In the genomic region with DNA sequence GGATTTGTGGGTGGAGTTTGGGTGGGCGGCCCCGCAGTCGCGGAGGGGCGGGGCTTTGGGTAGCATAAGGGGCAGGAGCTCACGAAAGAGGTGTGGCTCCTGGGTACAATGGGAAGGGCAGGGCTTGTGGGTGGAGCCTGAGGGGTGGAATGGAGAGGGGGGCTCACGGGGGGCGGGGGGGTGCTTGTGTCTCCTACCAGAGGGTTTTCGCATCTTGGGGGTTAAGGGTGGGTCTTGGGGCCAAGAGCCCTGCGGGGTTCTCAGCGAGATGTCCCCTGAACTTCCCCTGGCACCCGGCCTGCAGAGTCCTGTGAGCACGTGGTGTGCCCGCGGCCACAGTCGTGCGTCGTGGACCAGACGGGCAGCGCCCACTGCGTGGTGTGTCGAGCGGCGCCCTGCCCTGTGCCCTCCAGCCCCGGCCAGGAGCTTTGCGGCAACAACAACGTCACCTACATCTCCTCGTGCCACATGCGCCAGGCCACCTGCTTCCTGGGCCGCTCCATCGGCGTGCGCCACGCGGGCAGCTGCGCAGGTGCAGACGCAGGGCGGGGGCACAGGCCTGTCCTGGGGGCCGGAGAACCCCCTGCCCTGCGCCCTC, we compare ENCODE assay signal across 6 cellular contexts. TPM values are rescaled to one million over a fixed set of nuclear protein-coding genes. Genes with fewer than 3 reads are reported as not detected.
DNase-seq lines count a peak whose midpoint lies in the region; ATAC-seq and TF ChIP-seq lines count a peak whose summit lies in the region.

No MANE protein-coding gene starts in this region.

- H3K79me2 ChIP-seq in SU-DHL-6 (ENCODE audit: insufficient read depth, low read length) = no peaks in the 10 kb centered on the region

- TF ChIP-seq POLR2A in suprapubic skin (IDR thresholded peaks at IDR 0.05) = no peak

- H3K4me3 ChIP-seq in GM12864 (ENCODE audit: low read depth, low read length) = no peak overlapping the region; the same call in 1 of the 2 replicates
- H3K4me3 ChIP-seq in SU-DHL-6 (ENCODE audit: insufficient read depth, low read length, poor library complexity, severe bottlenecking) = peak overlapping the region; percentile 56
- peak overlapping the region in 7 of 10 donors; percentile 18 to 87 (median 73) for H3K4me3 ChIP-seq in heart right ventricle
- H3K4me3 ChIP-seq in suprapubic skin = peak overlapping the region; percentile 93

- no peak overlapping the region; the same call in 1 of the 2 replicates for H3K27ac ChIP-seq in SU-DHL-6 (ENCODE audit: low read depth, low read length)
- peak overlapping the region in 8 of 10 donors; percentile 37 to 99 (median 96) for H3K27ac ChIP-seq in heart right ventricle
- peak overlapping the region; percentile 98 for H3K27ac ChIP-seq in suprapubic skin

- H3K4me2 ChIP-seq in SU-DHL-6 (ENCODE audit: low read depth, low read length, poor library complexity, severe bottlenecking) = peak overlapping the region; percentile 66

- intact Hi-C loops in heart right ventricle (cut with DNase I) = loop anchor here in 1 of 10 donors (2.0 kb wide), 1 partner anchor 18 kb away; a partner anchor contains a TSS

- peaks cover 7 to 38% (median 27%) of the 10 kb centered on the region in 9 donors for H3K4me1 ChIP-seq in heart right ventricle
- peaks cover 36% of the 10 kb centered on the region for H3K4me1 ChIP-seq in suprapubic skin

- peak overlapping the region; percentile 49; the same call in 1 of the 2 replicates for H3K9ac ChIP-seq in SU-DHL-6 (ENCODE audit: low read length)

- H4K20me1 ChIP-seq in SU-DHL-6 (ENCODE audit: low read depth, low read length) = no peaks in the 10 kb centered on the region

- no peaks in the 10 kb centered on the region for H3K9me3 ChIP-seq in SU-DHL-6 (ENCODE audit: insufficient read depth, low read length)
- no peaks in the 10 kb centered on the region for H3K9me3 ChIP-seq in heart right ventricle
- H3K9me3 ChIP-seq in suprapubic skin = no peaks in the 10 kb centered on the region

- H3K27me3 ChIP-seq in SU-DHL-6 (ENCODE audit: low read length) (no peaks in the 10 kb centered on the region), heart right ventricle (peaks cover 0 to 14% (median 0%) of the 10 kb centered on the region in 7 donors), suprapubic skin (peaks cover 4% of the 10 kb centered on the region)

- TF ChIP-seq CTCF in GM12864 (IDR thresholded peaks at IDR 0.05; ENCODE audit: low read depth, low read length, missing control alignments) = no peak
- TF ChIP-seq CTCF in SU-DHL-6 (IDR thresholded peaks at IDR 0.05; ENCODE audit: insufficient read depth, low read length, poor library complexity, severe bottlenecking) = no peak
- TF ChIP-seq CTCF in heart right ventricle (IDR thresholded peaks at IDR 0.05) = no peak
- TF ChIP-seq CTCF in suprapubic skin (IDR thresholded peaks at IDR 0.05) = no peak

- 62 to 69% methylated on average over 40 of the region's 40 CpGs for WGBS in heart right ventricle, 2 donors
- WGBS in suprapubic skin = 57% methylated on average over 26 of the region's 40 CpGs

- TF ChIP-seq EP300 in suprapubic skin (IDR thresholded peaks at IDR 0.05) = no peak

- H2AFZ ChIP-seq in SU-DHL-6 (ENCODE audit: low read depth, low read length, severe bottlenecking) = peak overlapping the region; percentile 91

- 0 out of 2 replicates have a peak, but pooled peaks cover 9% of the 10 kb centered on the region for H3F3A ChIP-seq in SU-DHL-6 (ENCODE audit: insufficient read depth)

- peak in 1 of 8 donors; percentile 3 for ATAC-seq in heart right ventricle

- peak; percentile 70 for DNase-seq in GM12864 (ENCODE audit: low read depth)
- DNase-seq in heart right ventricle = peak; percentile 90
- peak in 1 of 2 donors; percentile 83 for DNase-seq in suprapubic skin (ENCODE audit: low spot score in 2 of 2)
- DNase-seq in dedifferentiated amniotic fluid mesenchymal stem cell (ENCODE audit: extremely low spot score) = no peak
- no peak for DNase-seq in NCI-H510A treated with DMSO at 0.1 percent for 48 hours (lab: John Stamatoyannopoulos, UW)

- H3K9me2 ChIP-seq in SU-DHL-6 (replicated peaks; ENCODE audit: insufficient read depth, low read length) = no peaks in the 10 kb centered on the region

- H3K36me3 ChIP-seq in SU-DHL-6 (ENCODE audit: low read length) = no peaks in the 10 kb centered on the region
- peaks cover 0 to 13% (median 0%) of the 10 kb centered on the region in 9 donors for H3K36me3 ChIP-seq in heart right ventricle
- no peaks in the 10 kb centered on the region for H3K36me3 ChIP-seq in suprapubic skin

RNA-seq across cellular contexts. Expression of a gene that starts 4.9 kb away (rescaled TPM):
- total RNA-seq in heart right ventricle = 100 to 1,000 TPM in 3 of 10 donors, 10 to 100 TPM in 7; 33.4 to 153 (median 77.3) TPM
- 100 to 1,000 TPM; 118 to 279 TPM for polyA plus RNA-seq in heart right ventricle
- 10 to 100 TPM; 19.6 to 61.4 (median 59.0) TPM for total RNA-seq in suprapubic skin

RNA-seq across cellular contexts. Expression of a gene that starts 14.1 kb away (rescaled TPM):
- total RNA-seq in heart right ventricle (not detected), suprapubic skin (not detected)
- polyA plus RNA-seq in heart right ventricle = under 1 TPM in 1 of 2 donors, not detected in 1; 0.06 TPM

RNA-seq across cellular contexts. Expression of a gene that starts 18.1 kb away (rescaled TPM):
- 10 to 100 TPM; 20.3 to 43.6 (median 22.5) TPM for total RNA-seq in heart right ventricle
- polyA plus RNA-seq in heart right ventricle = 10 to 100 TPM; 27.1 to 46.1 TPM
- total RNA-seq in suprapubic skin = 100 to 1,000 TPM in 3 of 4 donors, 10 to 100 TPM in 1; 96.0 to 118 (median 106) TPM

RNA-seq across cellular contexts. Expression of a gene that starts 27.6 kb away (rescaled TPM):
- 10 to 100 TPM; 12.5 to 33.0 (median 17.7) TPM for total RNA-seq in heart right ventricle
- 10 to 100 TPM; 18.9 to 36.7 TPM for polyA plus RNA-seq in heart right ventricle
- 10 to 100 TPM; 19.4 to 45.4 (median 24.2) TPM for total RNA-seq in suprapubic skin

RNA-seq across cellular contexts. Expression of a gene that starts 41.4 kb away (rescaled TPM):
- total RNA-seq in heart right ventricle = under 1 TPM in 5 of 10 donors, not detected in 5; 0.20 to 0.36 (median 0.30) TPM
- polyA plus RNA-seq in heart right ventricle = under 1 TPM; 0.16 to 0.44 TPM
- 10 to 100 TPM in 2 of 4 donors, 1 to 10 TPM in 2; 5.2 to 13.0 (median 9.2) TPM for total RNA-seq in suprapubic skin

Comparison
In these comparisons a context has a peak if more than half of its experiments do, and no peak if none do; other contexts are left out.
1. DNase-seq: peak in GM12864 (single experiment) and heart right ventricle (2 of 2); none in dedifferentiated amniotic fluid mesenchymal stem cell (single experiment) and NCI-H510A treated with DMSO at 0.1 percent for 48 hours (single experiment).